ENCODE assay signal across 8 cellular contexts in the genomic region with DNA sequence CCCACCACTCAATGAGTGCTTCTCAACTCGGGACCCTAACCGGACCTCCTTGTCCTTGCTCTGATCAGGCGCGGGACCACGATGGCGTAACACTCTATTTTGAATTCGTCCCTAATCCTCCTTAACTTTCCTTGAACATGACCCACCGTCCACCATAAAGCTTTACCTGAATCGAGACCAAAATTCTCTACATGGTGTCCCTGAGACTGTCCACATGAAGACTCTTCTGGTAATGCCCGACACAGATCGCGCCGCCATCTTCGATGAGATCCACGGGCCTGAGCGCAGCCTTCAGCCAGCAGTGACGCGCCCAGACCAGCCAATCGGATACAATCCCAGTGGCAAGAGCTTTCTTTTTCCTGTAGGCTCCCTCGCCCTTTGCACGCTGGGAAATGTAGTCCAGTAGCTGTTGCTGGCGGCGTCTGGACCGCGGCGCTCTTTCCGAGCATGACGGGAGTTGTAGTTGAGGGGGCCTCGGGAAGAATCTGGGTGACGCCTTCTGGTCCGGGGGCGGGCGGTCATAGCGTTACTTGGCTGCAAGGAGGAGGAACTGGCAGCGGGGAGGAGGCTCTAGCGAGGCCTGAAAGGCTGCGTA. TPM values are rescaled to one million over a fixed set of nuclear protein-coding genes. Genes with fewer than 3 reads are reported as not detected.
DNase-seq lines count a peak whose midpoint lies in the region; FAIRE-seq and TF ChIP-seq lines count a peak whose summit lies in the region.

A gene (minus strand): TSS at position 284 of the 595 bp plus-strand sequence. CDS start 26 bp downstream, at position 258.
A gene (plus strand): TSS at position 517 of the 595 bp plus-strand sequence. CDS start 306 bp downstream, outside the sequence.

- peaks cover 2% of the 10 kb centered on the region; the same call in 1 of the 2 replicates for H3K79me1 ChIP-seq in H1 (ENCODE audit: low read depth, low read length)
- H3K79me1 ChIP-seq in mesenchymal stem cell (replicated peaks; ENCODE audit: low read length, poor library complexity, severe bottlenecking): peaks cover 24% of the 10 kb centered on the region

- no peak within 1 kb of the TSS for H3K4ac ChIP-seq in H1 (replicated peaks; ENCODE audit: insufficient read length, low read depth, low read length)
- H3K4ac ChIP-seq in mesenchymal stem cell (ENCODE audit: low read depth in 1 of 2, low read length in 2 of 2): peak within 1 kb of the TSS; percentile 46 to 65

- H2BK5ac ChIP-seq in H1 (ENCODE audit: low read depth, low read length): peak within 1 kb of the TSS; percentile 60; the same call in 1 of the 2 replicates
- no peak within 1 kb of the TSS for H2BK5ac ChIP-seq in mesenchymal stem cell (ENCODE audit: low read depth, low read length, poor library complexity, severe bottlenecking)

- peaks cover 21 to 61% of the 10 kb centered on the region in 2 experiments for H3K79me2 ChIP-seq in H1 (ENCODE audit: control insufficient read depth in 1 of 2, insufficient read depth in 2 of 2, low read length in 2 of 2)

- H2BK12ac ChIP-seq in H1 (ENCODE audit: low read depth, low read length) (peak within 1 kb of the TSS; percentile 23; the same call in 1 of the 2 replicates), mesenchymal stem cell (ENCODE audit: low read length in 2 of 2) (no peak within 1 kb of the TSS)

- no peak within 1 kb of the TSS for H3K18ac ChIP-seq in H1 (ENCODE audit: extremely low read depth, low read length)
- peak within 1 kb of the TSS; percentile 44 to 86 for H3K18ac ChIP-seq in mesenchymal stem cell (ENCODE audit: low read depth in 1 of 2, low read length in 2 of 2)

- H2AFZ ChIP-seq in H1 (ENCODE audit: low read length): peak within 1 kb of the TSS; percentile 91
- H2AFZ ChIP-seq in mesenchymal stem cell (ENCODE audit: low read depth, low read length): peak within 1 kb of the TSS; percentile 71

- H2BK120ac ChIP-seq in H1 (replicated peaks; ENCODE audit: low read depth, low read length): no peak within 1 kb of the TSS
- peak within 1 kb of the TSS; percentile 86 for H2BK120ac ChIP-seq in mesenchymal stem cell (ENCODE audit: low read depth, low read length)

- no peaks in the 10 kb centered on the region for H3K27me3 ChIP-seq in H1 (replicated peaks in 1 of 4; ENCODE audit: control insufficient read depth in 3 of 4, extremely low read depth in 1 of 4, insufficient read depth in 3 of 4, low read length in 3 of 4)
- H3K27me3 ChIP-seq in mesenchymal stem cell (ENCODE audit: control insufficient read depth in 1 of 2, insufficient read depth in 1 of 2, low read length in 2 of 2): no peaks in the 10 kb centered on the region

- H3K4me3 ChIP-seq in H1 (ENCODE audit: extremely low read depth in 1 of 4, insufficient read depth in 2 of 4, low read depth in 3 of 4, low read length in 4 of 4) (peak within 1 kb of the TSS; percentile 84 to 93 (median 87)), mesenchymal stem cell (ENCODE audit: insufficient read depth in 1 of 2, low read depth in 1 of 2, low read length in 2 of 2) (peak within 1 kb of the TSS; percentile 71 to 98)

- H4K5ac ChIP-seq in H1 (ENCODE audit: insufficient read length, low read depth, low read length): peak within 1 kb of the TSS; percentile 35

- peak within 1 kb of the TSS; percentile 89 for H3K27ac ChIP-seq in H1 (ENCODE audit: low read depth, low read length)
- H3K27ac ChIP-seq in mesenchymal stem cell (ENCODE audit: low read length, poor library complexity, severe bottlenecking): peak within 1 kb of the TSS; percentile 50

- no peaks in the 10 kb centered on the region for H4K20me1 ChIP-seq in H1 (replicated peaks in 1 of 2; ENCODE audit: control insufficient read depth in 1 of 2, insufficient read depth in 2 of 2, low read length in 2 of 2)

- TF ChIP-seq POLR2A in H1 (IDR thresholded peaks at IDR 0.05; ENCODE audit: control extremely low read depth in 1 of 2, low read depth in 2 of 2, low read length in 2 of 2): peak; percentile 97 to 98

- WGBS in H1 (ENCODE audit: extremely low coverage in 1 of 2, insufficient coverage in 1 of 2, insufficient read length in 1 of 2, insufficient replicate concordance in 2 of 2, low coverage in 1 of 2, low lambda C conversion rate in 2 of 2, missing lambda C conversion rate in 1 of 2), 2 experiments: 2% methylated on average over 37 of the region's 37 CpGs; no CpG with 5 or more reads in 1 of the 2 experiments
- WGBS in mesenchymal stem cell: under 1% methylated on average over 37 of the region's 37 CpGs

- H3K4me2 ChIP-seq in H1 (ENCODE audit: insufficient read depth in 1 of 2, low read depth in 2 of 2, low read length in 2 of 2): peak within 1 kb of the TSS; percentile 75 to 78
- H3K4me2 ChIP-seq in mesenchymal stem cell (ENCODE audit: low read length, poor library complexity, severe bottlenecking): peak within 1 kb of the TSS; percentile 91

- 0 out of 2 replicates have a peak within 1 kb of the TSS, but pooled peaks have one; percentile 26 for H4K8ac ChIP-seq in H1 (ENCODE audit: extremely low read depth, insufficient read depth, low read length)
- H4K8ac ChIP-seq in mesenchymal stem cell (ENCODE audit: low read length): peak within 1 kb of the TSS; percentile 87

- TF ChIP-seq CTCF in GM20000 (IDR thresholded peaks at IDR 0.05; ENCODE audit: extremely low read depth, missing control alignments): no peak
- no peak for TF ChIP-seq CTCF in H1 (IDR thresholded peaks at IDR 0.05; ENCODE audit: control extremely low read depth in 1 of 3, insufficient read depth in 1 of 3, low read depth in 1 of 3, low read length in 3 of 3)

- no peak within 1 kb of the TSS for H4K91ac ChIP-seq in H1 (replicated peaks; ENCODE audit: insufficient read length, low read length)
- H4K91ac ChIP-seq in mesenchymal stem cell (ENCODE audit: low read length): peak within 1 kb of the TSS; percentile 69

- no peaks in the 10 kb centered on the region; the same call in 1 of the 2 replicates for H3K23me2 ChIP-seq in H1 (ENCODE audit: low read depth, low read length)

- H2AK5ac ChIP-seq in H1 (ENCODE audit: low read depth, low read length) (no peak within 1 kb of the TSS), mesenchymal stem cell (ENCODE audit: low read length, severe bottlenecking) (no peak within 1 kb of the TSS)

- H3K23ac ChIP-seq in H1 (ENCODE audit: insufficient read length) (no peak within 1 kb of the TSS), mesenchymal stem cell (ENCODE audit: low read length in 2 of 2) (peak within 1 kb of the TSS in 1 of 2 experiments; percentile 70)

- FAIRE-seq in H1 (lab: Jason Lieb, UNC): peak; percentile 77

- H3K9ac ChIP-seq in H1 (replicated peaks in 1 of 4; ENCODE audit: extremely low read depth in 1 of 4, low read depth in 3 of 4, low read length in 3 of 4) (peak within 1 kb of the TSS; percentile 92 to 97 (median 95)), mesenchymal stem cell (ENCODE audit: low read length) (peak within 1 kb of the TSS; percentile 99)

- H3K9me3 ChIP-seq in H1 (ENCODE audit: insufficient read depth in 2 of 2, low read depth in 1 of 2, low read length in 1 of 2) (no peaks in the 10 kb centered on the region), mesenchymal stem cell (ENCODE audit: control insufficient read depth, low read length) (peaks cover 26% of the 10 kb centered on the region)

- CTCF ChIA-PET in H1 (lab: Charles Lee; ENCODE audit: partially characterized antibody): interaction anchor here (0.6 to 2.0 kb wide), 3 partner anchors 10 to 51 kb away, joined by 3 to 16 read pairs (median 5); no protein-coding TSS in a partner anchor

- H3K14ac ChIP-seq in H1 (ENCODE audit: insufficient read length) (no peak within 1 kb of the TSS), mesenchymal stem cell (ENCODE audit: low read length in 2 of 2) (peak within 1 kb of the TSS in 1 of 2 experiments; percentile 87)

- POLR2A ChIA-PET in H1 (lab: Charles Lee; ENCODE audit: partially characterized antibody): interaction anchor here (0.7 to 2.0 kb wide), 9 partner anchors 10 to 175 kb away, joined by 3 to 15 read pairs (median 4); a partner anchor contains a TSS

- H3K56ac ChIP-seq in H1 (replicated peaks; ENCODE audit: insufficient read length, low read depth, low read length): peak within 1 kb of the TSS; percentile 1

- peak; percentile 93 for DNase-seq in CMK (ENCODE audit: low read depth)
- DNase-seq in GM20000 (ENCODE audit: low spot score): peak; percentile 89
- peak; percentile 98 for DNase-seq in HT-29 (ENCODE audit: low spot score)
- DNase-seq in NOMO-1 (lab: John Stamatoyannopoulos, UW; ENCODE audit: unreplicated experiment in 2 of 2): peak; percentile 98 to 99
- DNase-seq in activated CD8-positive, alpha-beta memory T cell treated with anti-CD3 and anti-CD28 coated beads for 48 hours (ENCODE audit: low read depth in 2 of 3, low spot score in 2 of 3): peak; percentile 73 to 86 (median 77)
- DNase-seq in H1 (ENCODE audit: low read depth in 1 of 2, low spot score in 2 of 2): peak; percentile 89 to 94
- DNase-seq in mesenchymal stem cell: peak; percentile 99
- DNase-seq in stimulated activated CD8-positive, alpha-beta memory T cell treated with anti-CD3 and anti-CD28 coated beads, Interleukin-12 subunit alpha, Interleukin-12 subunit beta, amount 100 ng/mL, for 4 hours (ENCODE audit: low read depth): peak; percentile 91

- no peak within 1 kb of the TSS for H2BK15ac ChIP-seq in H1 (ENCODE audit: low read length)
- no peak within 1 kb of the TSS for H2BK15ac ChIP-seq in mesenchymal stem cell (ENCODE audit: low read depth, poor library complexity, severe bottlenecking)

- TF ChIP-seq EP300 in H1 (IDR thresholded peaks at IDR 0.05; ENCODE audit: borderline replicate concordance in 1 of 2, low read depth in 2 of 2, low read length in 2 of 2): no peak

- TF ChIP-seq RAD21 in H1 (IDR thresholded peaks at IDR 0.05 in 1 of 2, conservative IDR thresholded peaks at IDR 0.05 in 1 of 2; ENCODE audit: low read depth in 2 of 2, low read length in 2 of 2): no peak

- H3K36me3 ChIP-seq in H1 (ENCODE audit: control insufficient read depth in 2 of 4, insufficient read depth in 4 of 4, low read length in 3 of 4): peaks cover 0 to 39% (median 25%) of the 10 kb centered on the region in 4 experiments
- peaks cover 7 to 53% of the 10 kb centered on the region in 2 experiments for H3K36me3 ChIP-seq in mesenchymal stem cell (ENCODE audit: control insufficient read depth in 1 of 2, insufficient read depth in 2 of 2, low read depth in 1 of 2, low read length in 2 of 2)

- H3K4me1 ChIP-seq in H1 (replicated peaks in 1 of 4; ENCODE audit: control insufficient read depth in 3 of 4, insufficient read depth in 4 of 4, low read length in 3 of 4) (peaks cover 0 to 4% (median 3%) of the 10 kb centered on the region in 4 experiments; a peak in 3 of 7 replicates), mesenchymal stem cell (ENCODE audit: control insufficient read depth, insufficient read depth, low read depth, low read length) (peaks cover 3% of the 10 kb centered on the region)

- H2BK20ac ChIP-seq in H1 (ENCODE audit: low read length): no peak within 1 kb of the TSS

RNA-seq across cellular contexts. Expression of the first gene that starts in this region (rescaled TPM):
- total RNA-seq in HT-29 (2014; rRNA removed; shearing (Covaris generic)): 7.4 and 10.4 TPM in 2 replicates
- 24.0 and 25.1 TPM in 2 replicates for total RNA-seq in H1 (2021; fragmentation: NEBNext Ultra II Directional; extraction: Animal tissue kit (Norgen Biotek cat#: 25700))
- polyA plus RNA-seq in H1 (2011; rRNA removed): 8.4 and 17.8 TPM in 2 replicates
- polyA plus RNA-seq in H1 (2011; cell fraction: cytosol; rRNA removed): 14.9 TPM
- 3.2 TPM for polyA plus RNA-seq in H1 (2011; cell fraction: nucleus; rRNA removed)
- polyA plus RNA-seq in H1 (2012, experiment 1 of 2): 12.1 to 18.8 TPM (median 14.8 TPM) in 4 replicates
- 11.9 TPM for polyA plus RNA-seq in H1 (2012, experiment 2 of 2)
- 18.6 TPM for polyA plus RNA-seq in H1 (2013, experiment 1 of 2)
- polyA plus RNA-seq in H1 (2013, experiment 2 of 2): 19.2 TPM
- polyA minus RNA-seq in H1 (2011; rRNA and poly(A)+ RNA removed): 4.3 TPM in 2 replicates
- polyA minus RNA-seq in H1 (2011; cell fraction: cytosol; rRNA and poly(A)+ RNA removed): 3.9 TPM
- polyA minus RNA-seq in H1 (2011; cell fraction: nucleus; rRNA and poly(A)+ RNA removed): 7.3 TPM
- polyA plus RNA-seq in mesenchymal stem cell (2013, experiment 1 of 2): 10.3 TPM
- polyA plus RNA-seq in mesenchymal stem cell (2013, experiment 2 of 2): 10.9 TPM

RNA-seq across cellular contexts. Expression of the second gene that starts in this region (rescaled TPM):
- 2.0 and 2.1 TPM in 2 replicates for total RNA-seq in HT-29 (2014; rRNA removed; shearing (Covaris generic))
- total RNA-seq in H1 (2021; fragmentation: NEBNext Ultra II Directional; extraction: Animal tissue kit (Norgen Biotek cat#: 25700)): 11.9 and 12.3 TPM in 2 replicates
- polyA plus RNA-seq in H1 (2011; rRNA removed): 1.1 and 1.9 TPM in 2 replicates
- 3.0 TPM for polyA plus RNA-seq in H1 (2011; cell fraction: cytosol; rRNA removed)
- 1.3 TPM for polyA plus RNA-seq in H1 (2011; cell fraction: nucleus; rRNA removed)
- polyA plus RNA-seq in H1 (2012, experiment 1 of 2): 5.3 to 11.0 TPM (median 6.4 TPM) in 4 replicates
- 0.64 TPM for polyA plus RNA-seq in H1 (2012, experiment 2 of 2)
- polyA plus RNA-seq in H1 (2013, experiment 1 of 2): 6.0 TPM
- polyA plus RNA-seq in H1 (2013, experiment 2 of 2): 5.9 TPM
- polyA minus RNA-seq in H1 (2011; rRNA and poly(A)+ RNA removed): 5.1 and 6.1 TPM in 2 replicates
- polyA minus RNA-seq in H1 (2011; cell fraction: cytosol; rRNA and poly(A)+ RNA removed): 6.5 TPM
- 15.6 TPM for polyA minus RNA-seq in H1 (2011; cell fraction: nucleus; rRNA and poly(A)+ RNA removed)
- polyA plus RNA-seq in mesenchymal stem cell (2013, experiment 1 of 2): 5.5 TPM
- 5.8 TPM for polyA plus RNA-seq in mesenchymal stem cell (2013, experiment 2 of 2)

Comparison
In these comparisons a context has a peak if more than half of its experiments do, and no peak if none do; other contexts are left out.
1. Peak in every context shown above with its lines: DNase-seq, H3K4me3 ChIP-seq and H3K27ac ChIP-seq.